Comparison of ENCODE assay signal across 11 cellular contexts in genomic region chr7:30741289-30741688, GRCh38. TPM values are rescaled to one million over a fixed set of nuclear protein-coding genes. Genes with fewer than 3 reads are reported as not detected.
"Had no signal": no experiment of that assay in that cellular context is flagged by ENCODE, and none has a peak within 500 bp of the region (broad histone marks: within the 10 kb centered on the region; RNA-seq: fewer than 3 reads in every experiment).

No MANE protein-coding gene starts in this region.

- H3K4me1 ChIP-seq: HAP-1 had no signal

- H3K27ac Mint-ChIP-seq: HFFc6, IgD-negative memory B cell had no signal

- H3K9me3 ChIP-seq: HAP-1 had no signal

- H3K4me3 ChIP-seq: GM23248, HAP-1 had no signal

- H3K9ac ChIP-seq: GM23248 had no signal

- H3K27ac ChIP-seq: GM23248, HL-60 had no signal

- H3K36me3 Mint-ChIP-seq: IgD-negative memory B cell had no signal

- H3K36me3 ChIP-seq: HAP-1 had no signal

- H3K4me3 Mint-ChIP-seq: HFFc6, IgD-negative memory B cell had no signal

- DNase-seq: GM23248, GOT3, H7, HFFc6, KBM-7 had no signal

- H3K9me3 Mint-ChIP-seq: HFFc6, IgD-negative memory B cell had no signal

- H2AFZ ChIP-seq: GM23248 had no signal

RNA-seq across cellular contexts. Expression of gene INMT, which starts 10.6 kb away (rescaled TPM):
- total RNA-seq: GM23248, HepG2, HFFc6, HT1080 had no signal
- polyA plus RNA-seq: HepG2, IgD-negative memory B cell had no signal

RNA-seq across cellular contexts. Expression of gene MINDY4, which starts 29.9 kb away (rescaled TPM):
- total RNA-seq: HepG2 had no signal
- polyA plus RNA-seq: HepG2 had no signal

RNA-seq across cellular contexts. Expression of gene CRHR2, which starts 59.0 kb away (rescaled TPM):
- total RNA-seq: GM23248, H4, H7, HepG2, HFFc6, HT1080 had no signal
- polyA plus RNA-seq: HepG2, IgD-negative memory B cell had no signal
